Comparison of ENCODE assay signal across 8 cellular contexts in genomic region chrX:1392376-1393130, GRCh38. TPM values are rescaled to one million over a fixed set of nuclear protein-coding genes. Genes with fewer than 3 reads are reported as not detected.
DNase-seq lines count a peak whose midpoint lies in the region; TF ChIP-seq lines count a peak whose summit lies in the region.

No MANE protein-coding gene starts in this region.

- POLR2A ChIA-PET in MCF 10A (lab: Yijun Ruan, JAX) = no interaction called here

- in situ Hi-C loops in HAP-1 (cut with MboI; ENCODE audit: low sequenced_read_pairs) = no loop called here

- peaks cover 59% of the 10 kb centered on the region for H3K36me3 Mint-ChIP-seq in MCF 10A (ENCODE audit: insufficient read depth, unreplicated experiment)

- H3K9me3 ChIP-seq in HAP-1 = no peaks in the 10 kb centered on the region
- no peaks in the 10 kb centered on the region for H3K9me3 ChIP-seq in MG63
- no peaks in the 10 kb centered on the region for H3K9me3 ChIP-seq in spleen

- TF ChIP-seq CTCF in GM12864 (IDR thresholded peaks at IDR 0.05; ENCODE audit: low read depth, low read length, missing control alignments) = no peak
- TF ChIP-seq CTCF in MCF 10A (IDR thresholded peaks at IDR 0.05; ENCODE audit: unreplicated experiment) = no peak
- TF ChIP-seq CTCF in spleen (IDR thresholded peaks at IDR 0.05 in 8 of 11, conservative IDR thresholded peaks at IDR 0.05 in 3 of 11) = no peak

- H3K4me3 ChIP-seq in GM12864 (ENCODE audit: low read depth, low read length) (peak overlapping the region; percentile 90), HAP-1 (peak overlapping the region; percentile 100), MG63 (peak overlapping the region; percentile 97), spleen (peak overlapping the region; percentile 92 to 100 (median 98))

- DNase-seq in GM12864 (ENCODE audit: low read depth) (no peak), HAP-1 (ENCODE audit: low spot score in 2 of 2) (peak; percentile 78 to 88), MG63 (peak; percentile 92), MCF 10A (ENCODE audit: unreplicated experiment) (peak; percentile 78), iPS-NIHi7 (ENCODE audit: extremely low spot score) (peak; percentile 72), spleen (no peak), activated gamma-delta T cell (lab: John Stamatoyannopoulos, UW) (no peak)
- DNase-seq in effector CD8-positive, alpha-beta T cell (lab: John Stamatoyannopoulos, UW) = no peak

- 0 to 3% (median 1%) methylated on average over 20 to 70 of the region's 78 CpGs for WGBS in spleen, 5 donors

- CTCF ChIA-PET in MCF 10A (lab: Yijun Ruan, JAX) = no interaction called here

- peaks cover 27% of the 10 kb centered on the region for H3K4me1 Mint-ChIP-seq in MCF 10A (ENCODE audit: insufficient read depth, unreplicated experiment)

- H3K9me3 Mint-ChIP-seq in MCF 10A (ENCODE audit: unreplicated experiment) = peaks cover 9% of the 10 kb centered on the region

- peak overlapping the region; percentile 93 to 99 (median 98) for H3K27ac ChIP-seq in spleen

- BruUV-seq in MCF 10A (replicated peaks; lab: Mats Ljungman, UMichigan) = no TSS peak

- peak overlapping the region; percentile 96 for H3K27ac Mint-ChIP-seq in MCF 10A (ENCODE audit: low read depth, unreplicated experiment)

- intact Hi-C loops in MCF 10A (cut with micrococcal nuclease) (loop anchor here (2.0 to 10.0 kb wide), 2 partner anchors 60 to 148 kb away; partner anchors contain the start of gene ASMTL), spleen (cut with DNase I; ENCODE audit: low total_unique reads) (no loop called here)

- peak overlapping the region; percentile 93 for H3K4me3 Mint-ChIP-seq in MCF 10A (ENCODE audit: unreplicated experiment)

- H3K4me1 ChIP-seq in HAP-1 = peaks cover 7% of the 10 kb centered on the region
- H3K4me1 ChIP-seq in spleen = peaks cover 29 to 64% (median 53%) of the 10 kb centered on the region in 6 donors

- H3K27me3 ChIP-seq in HAP-1 (ENCODE audit: low read depth) = no peaks in the 10 kb centered on the region
- no peaks in the 10 kb centered on the region for H3K27me3 ChIP-seq in MG63
- H3K27me3 ChIP-seq in spleen (replicated peaks in 1 of 7) = no peaks in the 10 kb centered on the region

- no peaks in the 10 kb centered on the region for H3K27me3 Mint-ChIP-seq in MCF 10A (ENCODE audit: insufficient read depth, unreplicated experiment)

- TF ChIP-seq POLR2A in spleen (IDR thresholded peaks at IDR 0.05) = peak in 1 of 3 donors; percentile 23

- H3K36me3 ChIP-seq in HAP-1 (replicated peaks) (peaks cover 53% of the 10 kb centered on the region), MG63 (peaks cover 65% of the 10 kb centered on the region), spleen (peaks cover 8 to 55% (median 34%) of the 10 kb centered on the region in 6 donors)

RNA-seq across cellular contexts. Expression of gene SLC25A6, which starts 0.6 kb away (rescaled TPM):
- total RNA-seq in MG63 (2014; rRNA removed; shearing (Covaris generic); ENCODE audit: low replicate concordance) = 478 and 634 TPM in 2 replicates
- total RNA-seq in MCF 10A (2022) (319 and 463 TPM in 2 replicates), spleen (100 to 1,000 TPM; 255 to 309 (median 297) TPM)
- 100 to 1,000 TPM; 396 to 443 (median 425) TPM for polyA plus RNA-seq in spleen

RNA-seq across cellular contexts. Expression of gene IL3RA, which starts 56.0 kb away (rescaled TPM):
- total RNA-seq in MG63 (2014; rRNA removed; shearing (Covaris generic); ENCODE audit: low replicate concordance) = not detected in 2 replicates
- not detected in 2 replicates for total RNA-seq in MCF 10A (2022)
- 1 to 10 TPM; 2.4 to 8.6 (median 5.4) TPM for total RNA-seq in spleen
- polyA plus RNA-seq in spleen = 10 to 100 TPM in 1 of 3 donors, 1 to 10 TPM in 2; 6.7 to 11.2 (median 9.4) TPM

Comparison
In these comparisons a context has a peak if more than half of its experiments do, and no peak if none do; other contexts are left out.
1. DNase-seq: peak in HAP-1 (2 of 2), MG63 (single experiment), MCF 10A (single experiment) and iPS-NIHi7 (single experiment); none in GM12864 (single experiment), spleen (single experiment), activated gamma-delta T cell (single experiment) and effector CD8-positive, alpha-beta T cell (single experiment).
2. Peak in every context shown above with its lines, with median percentiles within 50 percentile points of each other: H3K4me3 ChIP-seq.